14 cellular contexts compared by ENCODE assay signal in genomic region chr9:38108326-38108725, GRCh38.
"Had no signal": no experiment of that assay in that cellular context is flagged by ENCODE, and none has a peak within 500 bp of the region (broad histone marks: within the 10 kb centered on the region; RNA-seq: fewer than 3 reads in every experiment).

No MANE protein-coding gene starts in this region.

- ATAC-seq: activated T-cell treated with anti-CD3 and anti-CD28 coated beads, Interleukin-2, amount 50 U/mL, for 72 hours; left lung; upper lobe of right lung had no signal

- H3K27ac ChIP-seq: esophagus squamous epithelium, left lung, suprapubic skin, upper lobe of right lung had no signal

- H3K27me3 ChIP-seq: esophagus squamous epithelium, suprapubic skin, upper lobe of right lung had no signal

- H3K4me3 ChIP-seq: esophagus squamous epithelium, left lung, suprapubic skin, upper lobe of right lung had no signal

- H3K27ac Mint-ChIP-seq: activated naive CD8-positive, alpha-beta T cell treated with anti-CD3 and anti-CD28 coated beads for 36 hours; activated T-cell treated with anti-CD3 and anti-CD28 coated beads, Interleukin-2, amount 50 U/mL, for 72 hours; memory B cell; natural killer cell treated with Interleukin-12 subunit alpha and Interleukin-12 subunit beta and Interleukin-15 and Interleukin-18, amount 100 ng/mL, for 72 hours had no signal

- H3K4me3 Mint-ChIP-seq: activated naive CD8-positive, alpha-beta T cell treated with anti-CD3 and anti-CD28 coated beads for 36 hours; activated T-cell treated with anti-CD3 and anti-CD28 coated beads, Interleukin-2, amount 50 U/mL, for 72 hours; memory B cell; natural killer cell treated with Interleukin-12 subunit alpha and Interleukin-12 subunit beta and Interleukin-15 and Interleukin-18, amount 100 ng/mL, for 72 hours had no signal

- H3K36me3 ChIP-seq: esophagus squamous epithelium, left lung, suprapubic skin, upper lobe of right lung had no signal

- H3K36me3 Mint-ChIP-seq: activated naive CD8-positive, alpha-beta T cell treated with anti-CD3 and anti-CD28 coated beads for 36 hours; memory B cell; natural killer cell treated with Interleukin-12 subunit alpha and Interleukin-12 subunit beta and Interleukin-15 and Interleukin-18, amount 100 ng/mL, for 72 hours had no signal

- H3K9me3 ChIP-seq: esophagus squamous epithelium, left lung, suprapubic skin, upper lobe of right lung had no signal

- DNase-seq: activated CD4-positive, alpha-beta T cell treated with anti-CD3 and anti-CD28 coated beads for 1 hour; activated CD4-positive, alpha-beta T cell treated with anti-CD3 and anti-CD28 coated beads, Interleukin-2, amount 50 U/mL, for 48 hours; activated gamma-delta T cell treated with Interleukin-2 at 50 U/mL for 16 hours; activated naive CD8-positive, alpha-beta T cell treated with anti-CD3 and anti-CD28 coated beads for 36 hours; activated T-cell treated with anti-CD3 and anti-CD28 coated beads, Interleukin-2, amount 50 U/mL, for 72 hours; esophagus squamous epithelium; foreskin fibroblast; left lung; stimulated activated CD4-positive, alpha-beta T cell treated with anti-CD3 and anti-CD28 coated beads, Interleukin-2, amount 100 ng/mL, for 48 hours; stimulated activated naive CD4-positive, alpha-beta T cell treated with Interleukin-2 at 50 U/mL for 16 hours; upper lobe of right lung had no signal

- H3K4me1 Mint-ChIP-seq: activated naive CD8-positive, alpha-beta T cell treated with anti-CD3 and anti-CD28 coated beads for 36 hours; memory B cell had no signal

- H3K4me1 ChIP-seq: left lung, suprapubic skin, upper lobe of right lung had no signal

- H3K9me3 Mint-ChIP-seq: activated naive CD8-positive, alpha-beta T cell treated with anti-CD3 and anti-CD28 coated beads for 36 hours; activated T-cell treated with anti-CD3 and anti-CD28 coated beads, Interleukin-2, amount 50 U/mL, for 72 hours; memory B cell; natural killer cell treated with Interleukin-12 subunit alpha and Interleukin-12 subunit beta and Interleukin-15 and Interleukin-18, amount 100 ng/mL, for 72 hours had no signal
